1 cellular context compared by ENCODE assay signal in genomic region chr15:58547628-58548307, GRCh38.
TF ChIP-seq lines count a peak whose summit lies in the region.

No MANE protein-coding gene starts in this region.

TF ChIP-seq in SK-N-SH treated with all-trans-retinoic acid at 6 μM for 48 hours, 23 proteins besides CTCF, POLR2A, EP300 and RAD21:
- TF ChIP-seq CSRNP3 (CRISPR knock-in tag; IDR thresholded peaks at IDR 0.05) (no peak), ZNF565 (CRISPR knock-in tag; conservative IDR thresholded peaks at IDR 0.05; ENCODE audit: low read depth) (no peak), CSDC2 (CRISPR knock-in tag; IDR thresholded peaks at IDR 0.05) (no peak), TOX (CRISPR knock-in tag; IDR thresholded peaks at IDR 0.05; ENCODE audit: borderline replicate concordance) (no peak), OSR1 (CRISPR knock-in tag; IDR thresholded peaks at IDR 0.05) (no peak), ESRRG (CRISPR knock-in tag; IDR thresholded peaks at IDR 0.05) (no peak), ZFP30 (CRISPR knock-in tag; IDR thresholded peaks at IDR 0.05) (no peak), BACH2 (CRISPR knock-in tag; IDR thresholded peaks at IDR 0.05; ENCODE audit: borderline replicate concordance) (no peak), SNAI2 (CRISPR knock-in tag; IDR thresholded peaks at IDR 0.05) (no peak), TCF4 (CRISPR knock-in tag; IDR thresholded peaks at IDR 0.05; ENCODE audit: borderline replicate concordance) (no peak), ZNF70 (CRISPR knock-in tag; IDR thresholded peaks at IDR 0.05) (no peak)
TF ChIP-seq in SK-N-SH treated with all-trans-retinoic acid at 6 μM for 48 hours: peak in this region for 0.
